30 cellular contexts compared by ENCODE assay signal in the genomic region with DNA sequence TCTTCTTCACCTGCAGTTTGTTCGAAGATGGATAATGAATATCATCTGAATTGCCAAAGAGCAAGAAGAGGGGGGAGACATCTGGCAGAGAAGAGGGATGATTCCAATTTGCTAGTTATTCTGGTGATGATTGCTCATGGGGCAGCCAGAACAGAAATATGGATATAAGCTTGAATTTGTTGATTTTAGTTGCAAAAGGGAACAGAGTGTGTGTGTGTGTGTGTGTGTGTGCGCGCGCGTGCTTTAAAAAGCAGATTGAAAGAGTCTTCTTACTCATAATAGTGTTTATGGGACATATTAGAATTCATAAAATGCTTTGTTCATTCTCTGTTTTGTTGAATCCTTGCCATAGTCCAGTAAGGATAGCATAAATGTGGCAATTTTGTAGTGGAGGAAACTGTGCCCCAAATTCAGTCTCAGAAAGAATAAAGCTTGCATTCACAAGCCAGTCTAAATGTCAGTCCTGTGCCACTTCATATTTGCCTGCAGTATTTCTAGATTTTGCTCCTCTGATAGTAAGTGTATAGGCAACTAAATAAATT.
"Had no signal": no experiment of that assay in that cellular context is flagged by ENCODE, and none has a peak within 500 bp of the region (broad histone marks: within the 10 kb centered on the region; RNA-seq: fewer than 3 reads in every experiment).

No MANE protein-coding gene starts in this region.

- H3K36me3 ChIP-seq: adrenal gland, brain microvascular endothelial cell, breast epithelium had no signal

- H3K9me3 ChIP-seq: adrenal gland, body of pancreas had no signal

- H3K27ac ChIP-seq: adrenal gland, body of pancreas, brain microvascular endothelial cell, breast epithelium, VCaP had no signal

- H3K4me3 ChIP-seq: adrenal gland, body of pancreas, breast epithelium had no signal

- H3K4me1 ChIP-seq: adrenal gland, body of pancreas, breast epithelium had no signal

- H3K27me3 ChIP-seq: adrenal gland, body of pancreas, brain microvascular endothelial cell, breast epithelium had no signal

- DNase-seq: activated B cell treated with CpG ODN at 0.5 μM for 24 hours; activated CD4-positive, alpha-beta memory T cell treated with anti-CD3 and anti-CD28 coated beads for 36 hours; activated CD4-positive, alpha-beta T cell treated with anti-CD3 and anti-CD28 coated beads for 4 hours; activated CD4-positive, alpha-beta T cell treated with anti-CD3 and anti-CD28 coated beads, Interleukin-2, amount 10 ng/mL, durations not matched to agents 24 days and 14 days; activated CD4-positive, alpha-beta T cell treated with anti-CD3 and anti-CD28 coated beads, Interleukin-2, amount 50 U/mL, for 1 hour; activated CD4-positive, alpha-beta T cell treated with anti-CD3 and anti-CD28 coated beads, Interleukin-2, amount 50 U/mL, for 4 hours; activated CD4-positive, CD25-positive, alpha-beta regulatory T cell treated with anti-CD3 and anti-CD28 coated beads, Interleukin-2, amount 50 U/mL, for 72 hours; activated CD8-positive, alpha-beta memory T cell treated with anti-CD3 and anti-CD28 coated beads, Interleukin-2, amount 50 U/mL, for 4 hours; activated CD8-positive, alpha-beta T cell treated with anti-CD3 and anti-CD28 coated beads for 36 hours; activated effector memory CD4-positive, alpha-beta T cell treated with anti-CD3 and anti-CD28 coated beads, Interleukin-2, amount 50 U/mL, for 16 hours; activated gamma-delta T cell treated with Interleukin-2 at 50 U/mL for 16 hours; activated naive CD4-positive, alpha-beta T cell; activated naive CD4-positive, alpha-beta T cell treated with anti-CD3 and anti-CD28 coated beads for 36 hours; activated naive CD4-positive, alpha-beta T cell treated with anti-CD3 and anti-CD28 coated beads, Interleukin-2, amount 50 U/mL, for 16 hours; activated naive CD8-positive, alpha-beta T cell treated with anti-CD3 and anti-CD28 coated beads for 36 hours; activated T-cell treated with anti-CD3 and anti-CD28 coated beads for 4 hours; activated T-cell treated with anti-CD3 and anti-CD28 coated beads, Interleukin-2, amount 50 U/mL, for 1 hour; activated T-cell treated with anti-CD3 and anti-CD28 coated beads, Interleukin-2, amount 50 U/mL, for 4 hours; activated T-cell treated with anti-CD3 and anti-CD28 coated beads, Interleukin-2, amount 50 U/mL, for 72 hours; adrenal gland; amniotic stem cell; aorta; body of pancreas; brain microvascular endothelial cell; central memory CD4-positive, alpha-beta T cell; T-helper 1 cell; T-helper 2 cell; T-helper 9 cell had no signal
